ENCODE assay signal across 2 cellular contexts in the genomic region with DNA sequence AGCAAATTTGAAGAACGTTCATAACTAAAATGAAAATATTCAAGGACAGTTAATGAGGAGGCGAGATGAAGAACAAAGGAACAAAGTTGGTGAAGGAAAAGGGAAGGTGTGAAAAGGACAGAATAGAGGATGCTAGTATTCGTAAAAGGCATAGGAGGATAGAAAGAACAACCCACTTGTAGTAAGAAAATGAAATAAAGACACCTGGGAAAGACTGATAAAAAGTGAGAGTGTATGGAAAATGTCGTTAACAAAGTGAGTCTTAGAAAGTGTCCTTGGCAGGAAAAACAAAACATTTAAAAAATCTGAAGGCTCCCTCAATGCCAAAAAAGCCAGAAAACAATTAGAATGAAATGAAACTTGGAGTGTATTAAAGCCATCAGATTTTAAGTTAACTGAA.
TF ChIP-seq lines count a peak whose summit lies in the region.

No MANE protein-coding gene starts in this region.

TF ChIP-seq in HEK293, 187 proteins besides CTCF, POLR2A, EP300 and RAD21 (continued from another document):
- TF ChIP-seq ZBTB10 (tag by site-specific recombination; IDR thresholded peaks at IDR 0.05) (no peak), ZNF660 (tag by site-specific recombination; IDR thresholded peaks at IDR 0.05) (no peak)

TF ChIP-seq in endothelial cell of umbilical vein, 7 proteins besides CTCF, POLR2A, EP300 and RAD21 (continued from another document):
- no peak for TF ChIP-seq GATA2 (IDR thresholded peaks at IDR 0.05; ENCODE audit: insufficient read depth, insufficient read length, low read depth, low read length)
- TF ChIP-seq JUN (IDR thresholded peaks at IDR 0.05; ENCODE audit: borderline replicate concordance, insufficient read depth, insufficient read length, low read depth): no peak
- TF ChIP-seq FOS (IDR thresholded peaks at IDR 0.05; ENCODE audit: borderline replicate concordance, insufficient read depth, low read length): no peak
- no peak for TF ChIP-seq POLR2AphosphoS5 (IDR thresholded peaks at IDR 0.05; ENCODE audit: insufficient read depth, low read depth, low read length)
